ENCODE assay signal across 8 cellular contexts in the genomic region with DNA sequence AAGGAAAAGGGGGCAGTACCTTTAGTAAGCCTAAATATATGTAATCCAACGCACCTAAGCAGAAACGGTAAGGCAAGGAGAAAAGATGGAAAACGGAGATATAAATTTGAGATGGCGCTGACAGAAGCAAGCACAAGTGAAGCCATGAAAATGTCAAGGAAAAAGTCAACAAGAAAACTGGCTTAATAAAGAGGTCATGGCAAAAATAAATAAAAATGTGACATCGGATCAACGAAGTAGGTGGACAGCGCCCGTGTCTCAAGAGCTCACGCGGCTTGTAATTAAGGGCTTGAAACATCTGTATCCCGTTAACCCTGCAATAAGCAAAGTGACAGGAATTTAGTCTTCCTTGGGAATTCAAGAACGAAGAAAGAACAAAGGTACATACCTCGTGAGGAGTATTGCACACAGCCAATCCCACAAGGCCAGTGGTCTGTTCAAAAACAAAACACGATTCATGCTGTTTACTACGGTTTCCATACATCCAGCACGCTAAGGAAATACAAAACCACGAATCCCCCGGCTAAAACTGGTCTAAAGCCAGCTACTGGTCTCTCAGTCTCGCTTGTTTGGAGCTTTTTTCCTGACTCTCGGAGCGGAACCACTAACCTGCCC. TPM values are rescaled to one million over a fixed set of nuclear protein-coding genes. Genes with fewer than 3 reads are reported as not detected.
DNase-seq lines count a peak whose midpoint lies in the region; FAIRE-seq and TF ChIP-seq lines count a peak whose summit lies in the region.

No MANE protein-coding gene starts in this region.

- H2AFZ ChIP-seq in Loucy (ENCODE audit: low read length) (peak overlapping the region; percentile 93), endothelial cell of umbilical vein (ENCODE audit: low read depth, low read length) (peak overlapping the region; percentile 73), osteoblast (ENCODE audit: low read length) (peak overlapping the region; percentile 81)

- DNase-seq in NCI-H2196 (lab: John Stamatoyannopoulos, UW; ENCODE audit: unreplicated experiment) (peak; percentile 51), NCI-H2196 treated with DMSO at 0.1 percent for 48 hours (lab: John Stamatoyannopoulos, UW; ENCODE audit: unreplicated experiment) (no peak), endothelial cell of umbilical vein (ENCODE audit: low read depth, low spot score) (no peak), osteoblast (ENCODE audit: insufficient read length, low spot score, missing footprints) (no peak), H4 (ENCODE audit: low spot score) (no peak), HK-2 (ENCODE audit: unreplicated experiment) (no peak), GM20000 (ENCODE audit: low spot score) (no peak)

- H3K9me2 ChIP-seq in Loucy (replicated peaks; ENCODE audit: low read depth, low read length) = no peaks in the 10 kb centered on the region

- peaks cover 31% of the 10 kb centered on the region for H3K4me1 ChIP-seq in Loucy (ENCODE audit: insufficient read depth, low read length, poor library complexity, severe bottlenecking)
- peaks cover 6% of the 10 kb centered on the region for H3K4me1 ChIP-seq in endothelial cell of umbilical vein (ENCODE audit: control insufficient read depth, extremely low read depth, insufficient read depth, low read length)
- H3K4me1 ChIP-seq in osteoblast (ENCODE audit: insufficient read depth, low read length) = peaks cover 12% of the 10 kb centered on the region

- peak overlapping the region; percentile 84 for H3K4me3 ChIP-seq in Loucy (ENCODE audit: low read length, poor library complexity, severe bottlenecking)
- peak overlapping the region; percentile 63 to 98 (median 88) for H3K4me3 ChIP-seq in endothelial cell of umbilical vein (replicated peaks in 1 of 3; ENCODE audit: insufficient read depth in 1 of 3, low read depth in 1 of 3, low read length in 3 of 3)
- peak overlapping the region; percentile 76 for H3K4me3 ChIP-seq in osteoblast (ENCODE audit: insufficient read depth, low read length)

- H3K9me3 ChIP-seq in Loucy (ENCODE audit: insufficient read depth, low read depth, low read length) (no peaks in the 10 kb centered on the region), endothelial cell of umbilical vein (replicated peaks; ENCODE audit: control insufficient read depth, insufficient read depth, low read length) (no peaks in the 10 kb centered on the region), osteoblast (ENCODE audit: low read depth, low read length) (no peaks in the 10 kb centered on the region)

- intact Hi-C loops in endothelial cell of umbilical vein (cut with micrococcal nuclease) = loop anchor here (1.0 to 5.0 kb wide), 4 partner anchors 19 to 190 kb away; partner anchors contain the start of genes IQUB and WASL

- peak overlapping the region; percentile 75 for H3K27ac ChIP-seq in endothelial cell of umbilical vein (ENCODE audit: insufficient read depth, low read depth, low read length)
- peak overlapping the region; percentile 71 for H3K27ac ChIP-seq in osteoblast (ENCODE audit: low read depth, low read length)

- CTCF ChIA-PET in endothelial cell of umbilical vein (lab: Charles Lee) = interaction anchor here (0.6 to 2.0 kb wide), 14 partner anchors 12 to 544 kb away, joined by 3 to 20 read pairs (median 4); partner anchors contain the start of gene WASL

- H3K4me2 ChIP-seq in Loucy (ENCODE audit: low read depth, low read length, poor library complexity, severe bottlenecking) = peak overlapping the region; percentile 99
- peak overlapping the region; percentile 93 for H3K4me2 ChIP-seq in endothelial cell of umbilical vein (ENCODE audit: insufficient read depth, low read length)
- H3K4me2 ChIP-seq in osteoblast (ENCODE audit: insufficient read depth, low read length) = peak overlapping the region; percentile 85

- H3K36me3 ChIP-seq in Loucy (ENCODE audit: insufficient read depth, low read length) (no peaks in the 10 kb centered on the region), endothelial cell of umbilical vein (ENCODE audit: control insufficient read depth in 2 of 2, extremely low read depth in 1 of 2, insufficient read depth in 2 of 2, low read length in 2 of 2) (no peaks in the 10 kb centered on the region), osteoblast (ENCODE audit: insufficient read depth, low read length) (peaks cover 7% of the 10 kb centered on the region)

- POLR2A ChIA-PET in endothelial cell of umbilical vein (lab: Charles Lee) = interaction anchor here (0.6 to 1.6 kb wide), 4 partner anchors 13 to 192 kb away, joined by 3 to 16 read pairs (median 4); partner anchors contain the start of genes IQUB and WASL

- BruUV-seq in endothelial cell of umbilical vein (replicated peaks; lab: Mats Ljungman, UMichigan) = TSS peak; percentile 36

- TF ChIP-seq POLR2A in endothelial cell of umbilical vein (IDR thresholded peaks at IDR 0.05; ENCODE audit: low read depth, low read length) = no peak

- dilution Hi-C loops in endothelial cell of umbilical vein (cut with MboI; ENCODE audit: extremely low pct_ligation_motif_present, low sequenced_read_pairs) = no loop called here

- peaks cover 12% of the 10 kb centered on the region for H4K20me1 ChIP-seq in Loucy (ENCODE audit: insufficient read depth, low read length, poor library complexity, severe bottlenecking)
- H4K20me1 ChIP-seq in endothelial cell of umbilical vein (replicated peaks; ENCODE audit: control insufficient read depth, extremely low read depth, insufficient read depth, low read length) = no peaks in the 10 kb centered on the region
- H4K20me1 ChIP-seq in osteoblast (ENCODE audit: insufficient read depth, low read length) = peaks cover 3% of the 10 kb centered on the region

- peak overlapping the region; percentile 82 for H3K9ac ChIP-seq in Loucy (ENCODE audit: low read depth, low read length, poor library complexity, severe bottlenecking)
- peak overlapping the region; percentile 95 for H3K9ac ChIP-seq in endothelial cell of umbilical vein (replicated peaks; ENCODE audit: extremely low read depth, insufficient read depth, low read length)

- TF ChIP-seq CTCF in Loucy (conservative IDR thresholded peaks at IDR 0.05; ENCODE audit: low read length) = no peak
- TF ChIP-seq CTCF in endothelial cell of umbilical vein (IDR thresholded peaks at IDR 0.05; ENCODE audit: extremely low read depth in 1 of 2, insufficient read depth in 1 of 2, low read depth in 1 of 2, low read length in 2 of 2) = no peak
- no peak for TF ChIP-seq CTCF in osteoblast (IDR thresholded peaks at IDR 0.05; ENCODE audit: extremely low read depth, low read depth, low read length)
- TF ChIP-seq CTCF in GM20000 (IDR thresholded peaks at IDR 0.05; ENCODE audit: extremely low read depth, missing control alignments) = no peak

- no peaks in the 10 kb centered on the region for H3F3A ChIP-seq in Loucy (ENCODE audit: low read depth)

- H3K79me2 ChIP-seq in Loucy (ENCODE audit: insufficient read depth, low read length) = peaks cover 29% of the 10 kb centered on the region
- peaks cover 20% of the 10 kb centered on the region for H3K79me2 ChIP-seq in endothelial cell of umbilical vein (ENCODE audit: control insufficient read depth, insufficient read depth, low read length)
- H3K79me2 ChIP-seq in osteoblast (ENCODE audit: insufficient read depth, low read length) = peaks cover 40% of the 10 kb centered on the region

- H3K27me3 ChIP-seq in Loucy (ENCODE audit: insufficient read depth, low read length, poor library complexity, severe bottlenecking) = peaks cover 13% of the 10 kb centered on the region
- H3K27me3 ChIP-seq in endothelial cell of umbilical vein (ENCODE audit: control insufficient read depth in 2 of 2, insufficient read depth in 2 of 2, low read length in 2 of 2) = no peaks in the 10 kb centered on the region
- H3K27me3 ChIP-seq in osteoblast (ENCODE audit: insufficient read depth, low read length) = no peaks in the 10 kb centered on the region

- FAIRE-seq in endothelial cell of umbilical vein (lab: Jason Lieb, UNC) = no peak

- H3K9me1 ChIP-seq in endothelial cell of umbilical vein (replicated peaks; ENCODE audit: control insufficient read depth, extremely low read depth, insufficient read depth, low read length) = no peaks in the 10 kb centered on the region

TF ChIP-seq in endothelial cell of umbilical vein, 7 proteins besides CTCF, POLR2A, EP300 and RAD21 (continues in another document):
- no peak for TF ChIP-seq FOS (IDR thresholded peaks at IDR 0.05; ENCODE audit: borderline replicate concordance, insufficient read depth, low read length)

RNA-seq across cellular contexts. Expression of gene NDUFA5, which starts 0.5 kb away (rescaled TPM):
- 57.6 and 62.3 TPM in 2 replicates for total RNA-seq in endothelial cell of umbilical vein
- 3.6 and 6.2 TPM in 2 replicates for polyA plus RNA-seq in endothelial cell of umbilical vein
- 9.2 and 9.4 TPM in 2 replicates for polyA plus RNA-seq in endothelial cell of umbilical vein (2011; cell fraction: cytosol; rRNA removed)
- polyA plus RNA-seq in endothelial cell of umbilical vein (2011; cell fraction: nucleus; rRNA removed) = 10.1 and 22.2 TPM in 2 replicates
- 28.4 and 43.8 TPM in 2 replicates for polyA plus RNA-seq in endothelial cell of umbilical vein (2012)
- 9.3 and 16.9 TPM in 2 replicates for polyA minus RNA-seq in endothelial cell of umbilical vein
- 19.8 TPM for polyA minus RNA-seq in endothelial cell of umbilical vein (2011; cell fraction: cytosol; rRNA and poly(A)+ RNA removed)
- 34.4 and 54.4 TPM in 2 replicates for polyA minus RNA-seq in endothelial cell of umbilical vein (2011; cell fraction: nucleus; rRNA and poly(A)+ RNA removed)
- total RNA-seq in osteoblast = 25.7 and 30.6 TPM in 2 replicates
- 78.9 and 108 TPM in 2 replicates for total RNA-seq in H4 (2014; rRNA removed; shearing (Covaris generic))

RNA-seq across cellular contexts. Expression of gene IQUB, which starts 22.7 kb away (rescaled TPM):
- not detected in 2 replicates for total RNA-seq in endothelial cell of umbilical vein
- polyA plus RNA-seq in endothelial cell of umbilical vein = 0.01 TPM in 1 of 2 replicates, not detected in the other
- polyA plus RNA-seq in endothelial cell of umbilical vein (2011; cell fraction: cytosol; rRNA removed) = 0.05 and 0.06 TPM in 2 replicates
- 0.11 and 0.17 TPM in 2 replicates for polyA plus RNA-seq in endothelial cell of umbilical vein (2011; cell fraction: nucleus; rRNA removed)
- 0.28 TPM in 1 of 2 replicates, not detected in the other for polyA plus RNA-seq in endothelial cell of umbilical vein (2012)
- not detected in 2 replicates for polyA minus RNA-seq in endothelial cell of umbilical vein
- polyA minus RNA-seq in endothelial cell of umbilical vein (2011; cell fraction: cytosol; rRNA and poly(A)+ RNA removed) = not detected
- polyA minus RNA-seq in endothelial cell of umbilical vein (2011; cell fraction: nucleus; rRNA and poly(A)+ RNA removed) = 0.43 and 0.77 TPM in 2 replicates
- total RNA-seq in osteoblast = 0.72 and 0.88 TPM in 2 replicates
- 0.08 TPM in 1 of 2 replicates, not detected in the other for total RNA-seq in H4 (2014; rRNA removed; shearing (Covaris generic))

RNA-seq across cellular contexts. Expression of gene ASB15, which starts 44.5 kb away (rescaled TPM):
- total RNA-seq in endothelial cell of umbilical vein (not detected in 2 replicates), osteoblast (not detected in 2 replicates)
- polyA plus RNA-seq in endothelial cell of umbilical vein = not detected in 2 replicates
- not detected in 2 replicates for polyA plus RNA-seq in endothelial cell of umbilical vein (2011; cell fraction: cytosol; rRNA removed)
- polyA plus RNA-seq in endothelial cell of umbilical vein (2011; cell fraction: nucleus; rRNA removed) = not detected in 2 replicates
- not detected in 2 replicates for polyA plus RNA-seq in endothelial cell of umbilical vein (2012)
- polyA minus RNA-seq in endothelial cell of umbilical vein = not detected in 2 replicates
- polyA minus RNA-seq in endothelial cell of umbilical vein (2011; cell fraction: cytosol; rRNA and poly(A)+ RNA removed) = not detected
- not detected in 2 replicates for polyA minus RNA-seq in endothelial cell of umbilical vein (2011; cell fraction: nucleus; rRNA and poly(A)+ RNA removed)
- total RNA-seq in H4 (2014; rRNA removed; shearing (Covaris generic)) = not detected in 2 replicates
